ENCODE assay signal across 18 cellular contexts in genomic region chr3:20099020-20099539, GRCh38. TPM values are rescaled to one million over a fixed set of nuclear protein-coding genes. Genes with fewer than 3 reads are reported as not detected.
DNase-seq lines count a peak whose midpoint lies in the region; TF ChIP-seq lines count a peak whose summit lies in the region.
"Had no signal": no experiment of that assay in that cellular context is flagged by ENCODE, and none has a peak within 500 bp of the region (broad histone marks: within the 10 kb centered on the region; RNA-seq: fewer than 3 reads in every experiment).

No MANE protein-coding gene starts in this region.

- H3K36me3 ChIP-seq in ascending aorta: no peaks in the 10 kb centered on the region
- H3K36me3 ChIP-seq: adrenal gland had no signal

- POLR2A ChIA-PET in activated CD4-positive, alpha-beta T cell treated with anti-CD3 and anti-CD28 coated beads, Interleukin-2, amount 10 ng/mL, durations not matched to agents 7 days and 5 days (lab: Charles Lee): no interaction called here

- H3K27ac Mint-ChIP-seq in activated CD4-positive, alpha-beta T cell treated with anti-CD3 and anti-CD28 coated beads, Interleukin-2, amount 10 ng/mL, durations not matched to agents 7 days and 5 days: peak overlapping the region; percentile 83

- H3K4me1 ChIP-seq in ascending aorta: peaks cover 0 to 14% of the 10 kb centered on the region in 2 donors

- H3K27me3 Mint-ChIP-seq in activated CD4-positive, alpha-beta T cell treated with anti-CD3 and anti-CD28 coated beads, Interleukin-2, amount 10 ng/mL, durations not matched to agents 7 days and 5 days: no peaks in the 10 kb centered on the region

- peaks cover 58% of the 10 kb centered on the region for H3K4me1 Mint-ChIP-seq in activated CD4-positive, alpha-beta T cell treated with anti-CD3 and anti-CD28 coated beads, Interleukin-2, amount 10 ng/mL, durations not matched to agents 7 days and 5 days

- in situ Hi-C loops in GM13976 (cut with MboI; ENCODE audit: low sequenced_read_pairs, unreplicated experiment): no loop called here

- intact Hi-C loops in ascending aorta (cut with DNase I): loop anchor here (5.0 kb wide), 2 partner anchors 42 to 218 kb away; no protein-coding TSS in a partner anchor

- H3K9me3 ChIP-seq in ascending aorta: no peaks in the 10 kb centered on the region
- H3K9me3 ChIP-seq: adrenal gland, BLaER1, spleen had no signal

- DNase-seq in activated CD4-positive, alpha-beta T cell treated with anti-CD3 and anti-CD28 coated beads, Interleukin-2, amount 10 ng/mL, durations not matched to agents 7 days and 5 days: no peak
- DNase-seq in activated CD4-positive, alpha-beta T cell treated with anti-CD3 and anti-CD28 coated beads for 1 hour: no peak
- DNase-seq in ascending aorta (ENCODE audit: low spot score in 2 of 2): no peak
- peak; percentile 56 for DNase-seq in medulla oblongata (ENCODE audit: extremely low spot score)
- DNase-seq in GM13976 (ENCODE audit: low spot score): no peak
- no peak for DNase-seq in activated T-cell treated with anti-CD3 and anti-CD28 coated beads, Interleukin-2, amount 50 U/mL, for 48 hours
- no peak for DNase-seq in DMS53 treated with DMSO at 0.1 percent for 48 hours (lab: John Stamatoyannopoulos, UW; ENCODE audit: unreplicated experiment)
- DNase-seq: activated CD4-positive, CD25-positive, alpha-beta regulatory T cell treated with anti-CD3 and anti-CD28 coated beads, Interleukin-2, amount 50 U/mL, for 72 hours; adrenal gland; DMS79 treated with DMSO at 0.1 percent for 48 hours; foreskin melanocyte; HCEC 1CT; NCI-H1048; NCI-H524 treated with DMSO at 0.1 percent for 48 hours; SIG-M5; spleen had no signal

- H3K4me3 Mint-ChIP-seq in activated CD4-positive, alpha-beta T cell treated with anti-CD3 and anti-CD28 coated beads, Interleukin-2, amount 10 ng/mL, durations not matched to agents 7 days and 5 days: no peak overlapping the region

- no peaks in the 10 kb centered on the region for H3K27me3 ChIP-seq in ascending aorta
- H3K27me3 ChIP-seq: adrenal gland, BLaER1, spleen had no signal

- no peaks in the 10 kb centered on the region for H3K9me3 Mint-ChIP-seq in activated CD4-positive, alpha-beta T cell treated with anti-CD3 and anti-CD28 coated beads, Interleukin-2, amount 10 ng/mL, durations not matched to agents 7 days and 5 days

- H3K27ac ChIP-seq in ascending aorta (peak overlapping the region; percentile 14 to 36), temporal lobe (ENCODE audit: low read depth, low read length) (peak overlapping the region; percentile 82)
- H3K27ac ChIP-seq: adrenal gland, BLaER1 had no signal

- CTCF ChIA-PET in activated CD4-positive, alpha-beta T cell treated with anti-CD3 and anti-CD28 coated beads, Interleukin-2, amount 10 ng/mL, durations not matched to agents 7 days and 5 days (lab: Charles Lee): interaction anchor here (0.6 kb wide), 1 partner anchor 11 kb away, joined by 7 read pairs; no protein-coding TSS in a partner anchor

- TF ChIP-seq CTCF in ascending aorta (IDR thresholded peaks at IDR 0.05) (no peak), GM13976 (IDR thresholded peaks at IDR 0.05; ENCODE audit: borderline replicate concordance, control extremely low read depth, extremely low read depth, insufficient read depth, missing control alignments) (no peak)

- H3K36me3 Mint-ChIP-seq in activated CD4-positive, alpha-beta T cell treated with anti-CD3 and anti-CD28 coated beads, Interleukin-2, amount 10 ng/mL, durations not matched to agents 7 days and 5 days (ENCODE audit: low read depth): peaks cover 75% of the 10 kb centered on the region

- H3K4me3 ChIP-seq in ascending aorta: no peak overlapping the region
- H3K4me3 ChIP-seq: adrenal gland, BLaER1, spleen had no signal

RNA-seq across cellular contexts. Expression of gene KAT2B, which starts 58.8 kb away (rescaled TPM):
- total RNA-seq in activated CD4-positive, alpha-beta T cell treated with anti-CD3 and anti-CD28 coated beads, Interleukin-2, amount 10 ng/mL, durations not matched to agents 7 days and 5 days: 10 to 100 TPM; 84.5 to 91.3 TPM
- total RNA-seq in ascending aorta (10.5 TPM), temporal lobe (14.5 TPM)
